Comparison of ENCODE assay signal across 8 cellular contexts in genomic region chr21:42878993-42879787, GRCh38. TPM values are rescaled to one million over a fixed set of nuclear protein-coding genes. Genes with fewer than 3 reads are reported as not detected.
A peak's percentile ranks its signal among the peaks of the same experiment; 100 is the strongest.
DNase-seq lines count a peak whose midpoint lies in the region; ATAC-seq and TF ChIP-seq lines count a peak whose summit lies in the region.

A gene with protein sequence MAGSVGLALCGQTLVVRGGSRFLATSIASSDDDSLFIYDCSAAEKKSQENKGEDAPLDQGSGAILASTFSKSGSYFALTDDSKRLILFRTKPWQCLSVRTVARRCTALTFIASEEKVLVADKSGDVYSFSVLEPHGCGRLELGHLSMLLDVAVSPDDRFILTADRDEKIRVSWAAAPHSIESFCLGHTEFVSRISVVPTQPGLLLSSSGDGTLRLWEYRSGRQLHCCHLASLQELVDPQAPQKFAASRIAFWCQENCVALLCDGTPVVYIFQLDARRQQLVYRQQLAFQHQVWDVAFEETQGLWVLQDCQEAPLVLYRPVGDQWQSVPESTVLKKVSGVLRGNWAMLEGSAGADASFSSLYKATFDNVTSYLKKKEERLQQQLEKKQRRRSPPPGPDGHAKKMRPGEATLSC (minus strand): TSS chr21:42879539. CDS start chr21:42879495, 44 bp downstream.

- H3K27ac ChIP-seq in KMS-11 (peak within 1 kb of the TSS; percentile 94), Panc1 (ENCODE audit: low read length) (peak within 1 kb of the TSS; percentile 90), esophagus (ENCODE audit: low read depth in 2 of 2, low read length in 1 of 2) (peak within 1 kb of the TSS; percentile 69 to 85)

- H3K27me3 Mint-ChIP-seq in activated T-cell treated with anti-CD3 and anti-CD28 coated beads, Interleukin-2, amount 50 U/mL, for 4 hours (ENCODE audit: low read depth): no peaks in the 10 kb centered on the region

- TF ChIP-seq CTCF in KMS-11 (conservative IDR thresholded peaks at IDR 0.05; ENCODE audit: low read depth, low read length) (no peak), Panc1 (IDR thresholded peaks at IDR 0.05) (no peak)

- H3K9me3 ChIP-seq in Panc1 (ENCODE audit: control insufficient read depth, insufficient read depth, low read depth, low read length) (no peaks in the 10 kb centered on the region), esophagus (ENCODE audit: control insufficient read depth in 2 of 2, insufficient read depth in 1 of 2, low read depth in 1 of 2, low read length in 1 of 2) (no peaks in the 10 kb centered on the region), mucosa of stomach (ENCODE audit: control insufficient read depth, low read length) (no peaks in the 10 kb centered on the region)

- H3K4me3 ChIP-seq in KMS-11 (IDR thresholded peaks at IDR 0.05; ENCODE audit: insufficient read depth, low read depth, low read length) (no peak within 1 kb of the TSS), Panc1 (ENCODE audit: low read depth in 2 of 2, low read length in 2 of 2) (peak within 1 kb of the TSS; percentile 68 to 77), esophagus (ENCODE audit: low read depth in 1 of 2, low read length in 2 of 2) (peak within 1 kb of the TSS; percentile 72 to 81), mucosa of stomach (ENCODE audit: low read length) (peak within 1 kb of the TSS; percentile 97)

- peaks cover 14% of the 10 kb centered on the region for H3K36me3 Mint-ChIP-seq in activated T-cell treated with anti-CD3 and anti-CD28 coated beads, Interleukin-2, amount 50 U/mL, for 4 hours (ENCODE audit: insufficient read depth)

- H3K4me1 Mint-ChIP-seq in activated T-cell treated with anti-CD3 and anti-CD28 coated beads, Interleukin-2, amount 50 U/mL, for 4 hours (ENCODE audit: low read depth): peaks cover 27% of the 10 kb centered on the region

- intact Hi-C loops in Panc1 (cut with micrococcal nuclease; ENCODE audit: unreplicated experiment): no loop called here

- H3K4me1 ChIP-seq in KMS-11 (ENCODE audit: low read depth, poor library complexity, severe bottlenecking) (peaks cover 12% of the 10 kb centered on the region), Panc1 (ENCODE audit: control insufficient read depth, insufficient read depth, low read length) (peaks cover 3% of the 10 kb centered on the region; the same call in 1 of the 2 replicates), esophagus (ENCODE audit: control insufficient read depth in 2 of 2, insufficient read depth in 2 of 2, low read length in 1 of 2) (peaks cover 0 to 6% of the 10 kb centered on the region in 2 donors), mucosa of stomach (ENCODE audit: control insufficient read depth, insufficient read depth, low read length) (peaks cover 4% of the 10 kb centered on the region)

- peak; percentile 91 for DNase-seq in DMS79 treated with DMSO at 0.1 percent for 48 hours (lab: John Stamatoyannopoulos, UW)
- peak; percentile 83 for DNase-seq in Panc1 (ENCODE audit: low read depth, low spot score)
- DNase-seq in activated T-cell treated with anti-CD3 and anti-CD28 coated beads, Interleukin-2, amount 50 U/mL, for 4 hours: peak; percentile 99
- DNase-seq in stimulated activated CD8-positive, alpha-beta memory T cell treated with anti-CD3 and anti-CD28 coated beads, Interleukin-4, amount 100 ng/mL, for 48 hours: peak; percentile 100

- POLR2A ChIA-PET in Panc1 (lab: Charles Lee): interaction anchor here (0.7 kb wide), 1 partner anchor 227 kb away, joined by 12 read pairs; no protein-coding TSS in a partner anchor

- in situ Hi-C loops in Panc1 (cut with HindIII; ENCODE audit: low pct_unique_long_range_greater_than_20kb, low sequenced_read_pairs): no loop called here

- peak within 1 kb of the TSS; percentile 99 for H3K9ac ChIP-seq in KMS-11
- peak within 1 kb of the TSS; percentile 84 for H3K9ac ChIP-seq in mucosa of stomach (ENCODE audit: low read length)

- H3K27me3 ChIP-seq in KMS-11 (ENCODE audit: insufficient read depth, low read depth) (no peaks in the 10 kb centered on the region), Panc1 (ENCODE audit: control insufficient read depth, insufficient read depth, low read length) (no peaks in the 10 kb centered on the region), esophagus (ENCODE audit: control insufficient read depth in 1 of 2, insufficient read depth in 2 of 2, low read length in 2 of 2) (no peaks in the 10 kb centered on the region), mucosa of stomach (ENCODE audit: control insufficient read depth, insufficient read depth, low read length) (no peaks in the 10 kb centered on the region)

- no TSS peak for BruUV-seq in Panc1 (replicated peaks; lab: Mats Ljungman, UMichigan)

- ATAC-seq in GM21786 (IDR thresholded peaks at IDR 0.05; ENCODE audit: unreplicated experiment): peak; percentile 80
- ATAC-seq in Panc1: peak; percentile 96
- peak; percentile 93 to 94 for ATAC-seq in activated T-cell treated with anti-CD3 and anti-CD28 coated beads, Interleukin-2, amount 50 U/mL, for 4 hours

- no peaks in the 10 kb centered on the region for H3K9me3 Mint-ChIP-seq in activated T-cell treated with anti-CD3 and anti-CD28 coated beads, Interleukin-2, amount 50 U/mL, for 4 hours

- H3K36me3 ChIP-seq in KMS-11 (ENCODE audit: insufficient read depth) (peaks cover 10% of the 10 kb centered on the region; the same call in 1 of the 2 replicates), Panc1 (ENCODE audit: control insufficient read depth, insufficient read depth, low read length) (peaks cover 4% of the 10 kb centered on the region; the same call in 1 of the 2 replicates), esophagus (ENCODE audit: control insufficient read depth in 2 of 2, insufficient read depth in 2 of 2, low read length in 1 of 2) (peaks cover 0 to 3% of the 10 kb centered on the region in 2 donors), mucosa of stomach (ENCODE audit: control insufficient read depth, insufficient read depth, low read length) (no peaks in the 10 kb centered on the region)

- peak within 1 kb of the TSS; percentile 75 for H2AFZ ChIP-seq in KMS-11 (ENCODE audit: low read depth)

- H3K79me2 ChIP-seq in KMS-11 (ENCODE audit: insufficient read depth, low read depth): peaks cover 57% of the 10 kb centered on the region

- WGBS in esophagus, 2 donors: 0% methylated on average over 71 to 80 of the region's 80 CpGs

- H3K4me2 ChIP-seq in KMS-11: peak within 1 kb of the TSS; percentile 82

- CTCF ChIA-PET in Panc1 (lab: Charles Lee): no interaction called here

- H3K4me3 Mint-ChIP-seq in activated T-cell treated with anti-CD3 and anti-CD28 coated beads, Interleukin-2, amount 50 U/mL, for 4 hours: peak within 1 kb of the TSS; percentile 97

- H4K20me1 ChIP-seq in KMS-11 (ENCODE audit: insufficient read depth): no peaks in the 10 kb centered on the region; the same call in 1 of the 2 replicates

RNA-seq across cellular contexts. Expression of the gene that starts here (rescaled TPM):
- total RNA-seq in Panc1 (2021; ENCODE audit: unreplicated experiment): 36.7 TPM
- 26.1 TPM for polyA plus RNA-seq in Panc1 (2012; ENCODE audit: insufficient read length)
- 10 to 100 TPM; 66.9 to 88.9 (median 86.2) TPM for total RNA-seq in activated T-cell treated with anti-CD3 and anti-CD28 coated beads, Interleukin-2, amount 50 U/mL, for 4 hours
- 10 to 100 TPM; 10.4 to 13.1 TPM for polyA plus RNA-seq in esophagus
